8 cellular contexts compared by ENCODE assay signal in genomic region chr6:170291271-170292110, GRCh38. TPM values are rescaled to one million over a fixed set of nuclear protein-coding genes. Genes with fewer than 3 reads are reported as not detected.
DNase-seq lines count a peak whose midpoint lies in the region; ATAC-seq, FAIRE-seq and TF ChIP-seq lines count a peak whose summit lies in the region.

No MANE protein-coding gene starts in this region.

- TF ChIP-seq CTCF in coronary artery (IDR thresholded peaks at IDR 0.05) (no peak), HepG2 (CRISPR knock-in tag; IDR thresholded peaks at IDR 0.05) (no peak; the same call in 1 of the 2 replicates)

- no peak for TF ChIP-seq RAD21 in HepG2 (CRISPR knock-in tag; IDR thresholded peaks at IDR 0.05)

- peak; percentile 38 for ATAC-seq in GM18867 (IDR thresholded peaks at IDR 0.05; ENCODE audit: unreplicated experiment)
- ATAC-seq in T-helper 17 cell: peak; percentile 67
- peak; percentile 31 for ATAC-seq in HepG2
- peak; percentile 60 for ATAC-seq in stimulated activated memory B cell treated with anti-CD40 and anti-IgM and Interleukin-4, amounts not matched to agents 10 μg/mL and 1 μg/mL and 100 μg/mL, for 72 hours
- ATAC-seq in HG03571 (IDR thresholded peaks at IDR 0.05; ENCODE audit: unreplicated experiment): no peak

- intact Hi-C loops in HepG2 (cut with micrococcal nuclease; ENCODE audit: unreplicated experiment): no loop called here

- no peak for FAIRE-seq in HepG2 (lab: Jason Lieb, UNC)

- POLR2A ChIA-PET in HepG2 (lab: Yijun Ruan, JAX): interaction anchor here (0.9 kb wide), 1 partner anchor 15 kb away, joined by 3 read pairs; the partner anchor contains the start of gene FAM120B

- in situ Hi-C loops in HepG2 (cut with HindIII; ENCODE audit: extremely low pct_ligation_motif_present, low pct_unique_long_range_greater_than_20kb): no loop called here

- H3K4me2 ChIP-seq in HepG2 (ENCODE audit: low read depth, low read length): no peak overlapping the region

- peaks cover 38% of the 10 kb centered on the region for H3K4me1 Mint-ChIP-seq in T-helper 17 cell
- peaks cover 60% of the 10 kb centered on the region for H3K4me1 Mint-ChIP-seq in stimulated activated memory B cell treated with anti-CD40 and anti-IgM and Interleukin-4, amounts not matched to agents 10 μg/mL and 1 μg/mL and 100 μg/mL, for 72 hours

- peak overlapping the region; percentile 65 for H3K27ac Mint-ChIP-seq in T-helper 17 cell
- H3K27ac Mint-ChIP-seq in stimulated activated memory B cell treated with anti-CD40 and anti-IgM and Interleukin-4, amounts not matched to agents 10 μg/mL and 1 μg/mL and 100 μg/mL, for 72 hours: peak overlapping the region; percentile 15

- H2AFZ ChIP-seq in HepG2 (ENCODE audit: low read length): no peak overlapping the region

- H3K27me3 ChIP-seq in HepG2 (ENCODE audit: control insufficient read depth in 1 of 2, insufficient read depth in 2 of 2, low read length in 2 of 2): peaks cover 44 to 95% of the 10 kb centered on the region in 2 experiments

- peaks cover 57% of the 10 kb centered on the region for H3K27me3 Mint-ChIP-seq in T-helper 17 cell
- H3K27me3 Mint-ChIP-seq in stimulated activated memory B cell treated with anti-CD40 and anti-IgM and Interleukin-4, amounts not matched to agents 10 μg/mL and 1 μg/mL and 100 μg/mL, for 72 hours: peaks cover 79% of the 10 kb centered on the region

- TF ChIP-seq EP300 in HepG2 (IDR thresholded peaks at IDR 0.05; ENCODE audit: low read depth in 2 of 2, low read length in 2 of 2) (no peak), HepG2 (CRISPR knock-in tag; IDR thresholded peaks at IDR 0.05; ENCODE audit: borderline replicate concordance) (no peak)

- H3K4me3 ChIP-seq in coronary artery (peak overlapping the region; percentile 85), HepG2 (replicated peaks in 1 of 3; ENCODE audit: insufficient read depth in 1 of 3, low read depth in 2 of 3, low read length in 3 of 3) (no peak overlapping the region)

- no peaks in the 10 kb centered on the region for H3K36me3 ChIP-seq in HepG2 (replicated peaks in 1 of 2; ENCODE audit: control insufficient read depth in 1 of 2, insufficient read depth in 2 of 2, low read length in 2 of 2)

- TF ChIP-seq POLR2A in HepG2 (IDR thresholded peaks at IDR 0.05; ENCODE audit: insufficient read depth in 1 of 2, low read depth in 2 of 2, low read length in 2 of 2): no peak

- H3K27ac ChIP-seq in coronary artery (peak overlapping the region; percentile 4 to 68), HepG2 (ENCODE audit: extremely low read length, insufficient read depth, low read length) (no peak overlapping the region)

- peaks cover 37% of the 10 kb centered on the region for H3K4me1 ChIP-seq in HepG2 (ENCODE audit: insufficient read depth, low read length)

- H3K36me3 Mint-ChIP-seq in T-helper 17 cell (ENCODE audit: low read depth): peaks cover 4% of the 10 kb centered on the region
- no peaks in the 10 kb centered on the region for H3K36me3 Mint-ChIP-seq in stimulated activated memory B cell treated with anti-CD40 and anti-IgM and Interleukin-4, amounts not matched to agents 10 μg/mL and 1 μg/mL and 100 μg/mL, for 72 hours

- H4K20me1 ChIP-seq in HepG2 (ENCODE audit: insufficient read depth, low read length): peaks cover 4% of the 10 kb centered on the region; the same call in 1 of the 2 replicates

- H3K4me3 Mint-ChIP-seq in T-helper 17 cell: peak overlapping the region; percentile 97
- peak overlapping the region; percentile 85 for H3K4me3 Mint-ChIP-seq in stimulated activated memory B cell treated with anti-CD40 and anti-IgM and Interleukin-4, amounts not matched to agents 10 μg/mL and 1 μg/mL and 100 μg/mL, for 72 hours

- H3K9me3 Mint-ChIP-seq in stimulated activated memory B cell treated with anti-CD40 and anti-IgM and Interleukin-4, amounts not matched to agents 10 μg/mL and 1 μg/mL and 100 μg/mL, for 72 hours: no peaks in the 10 kb centered on the region

- H3K9ac ChIP-seq in HepG2 (ENCODE audit: insufficient read depth, low read depth, low read length): no peak overlapping the region

- WGBS in HepG2 (ENCODE audit: low lambda C conversion rate): 14% methylated on average over 31 of the region's 87 CpGs

- H3K79me2 ChIP-seq in HepG2 (ENCODE audit: insufficient read depth, low read length): no peaks in the 10 kb centered on the region

- no peaks in the 10 kb centered on the region for H3K9me3 ChIP-seq in T-helper 17 cell (ENCODE audit: control insufficient read depth, low read length, poor library complexity, severe bottlenecking)
- no peaks in the 10 kb centered on the region for H3K9me3 ChIP-seq in HepG2 (ENCODE audit: low read length)

- DNase-seq in NCI-H1092 (lab: John Stamatoyannopoulos, UW) (peak; percentile 95), T-helper 17 cell (peak in 1 of 3 donors; percentile 31), coronary artery (ENCODE audit: low spot score) (peak; percentile 78), HepG2 (ENCODE audit: low spot score) (no peak), SKM-1 treated with dmso at 0.1 percent for 144 hours (lab: John Stamatoyannopoulos, UW; ENCODE audit: unreplicated experiment) (no peak)

- no TSS peak for BruUV-seq in HepG2 (replicated peaks; lab: Mats Ljungman, UMichigan)

- CTCF ChIA-PET in HepG2 (lab: Yijun Ruan, JAX; ENCODE audit: low intra/inter-chr PET ratio, low total read pairs): no interaction called here

TF ChIP-seq in HepG2, 621 proteins besides CTCF, POLR2A, EP300 and RAD21 (continues in another document):
- TF ChIP-seq USF2 (IDR thresholded peaks at IDR 0.05; ENCODE audit: low read depth, low read length) (no peak), USF2 (CRISPR knock-in tag; IDR thresholded peaks at IDR 0.05; ENCODE audit: borderline replicate concordance) (no peak)

RNA-seq across cellular contexts. Expression of gene DLL1, which starts 0.6 kb away (rescaled TPM):
- 1 to 10 TPM; 1.3 to 2.7 TPM for total RNA-seq in T-helper 17 cell
- total RNA-seq in HepG2 (2016; rRNA removed; fragmentation: Illumina TruSeq; extraction: Trizol): not detected in 2 replicates
- not detected in 2 replicates for total RNA-seq in HepG2 (2016; cell fraction: cytosol; rRNA removed; fragmentation: Illumina TruSeq; extraction: Trizol; ENCODE audit: low read depth)
- not detected in 2 replicates for total RNA-seq in HepG2 (2016; cell fraction: insoluble cytoplasmic fraction; rRNA removed; fragmentation: Illumina TruSeq; extraction: Trizol)
- not detected in 2 replicates for total RNA-seq in HepG2 (2016; cell fraction: membrane; rRNA removed; fragmentation: Illumina TruSeq; extraction: Trizol)
- not detected in 2 replicates for total RNA-seq in HepG2 (2016; cell fraction: nucleus; rRNA removed; fragmentation: Illumina TruSeq; extraction: Trizol)
- polyA plus RNA-seq in HepG2 (2011; rRNA removed): not detected in 2 replicates
- polyA plus RNA-seq in HepG2 (2011; cell fraction: cytosol; rRNA removed): not detected in 2 replicates
- 0.10 TPM in 2 replicates for polyA plus RNA-seq in HepG2 (2011; cell fraction: nucleus; rRNA removed)
- not detected in 2 replicates for polyA plus RNA-seq in HepG2 (2012)
- not detected in 2 replicates for polyA plus RNA-seq in HepG2 (2016; cell fraction: cytosol; fragmentation: Illumina TruSeq; extraction: Trizol; ENCODE audit: low read depth)
- not detected in 2 replicates for polyA plus RNA-seq in HepG2 (2016; cell fraction: insoluble cytoplasmic fraction; fragmentation: Illumina TruSeq; extraction: Trizol; ENCODE audit: low read depth)
- polyA plus RNA-seq in HepG2 (2016; cell fraction: membrane; fragmentation: Illumina TruSeq; extraction: Trizol; ENCODE audit: low read depth): not detected in 2 replicates
- polyA plus RNA-seq in HepG2 (2016; cell fraction: nucleus; fragmentation: Illumina TruSeq; extraction: Trizol; ENCODE audit: insufficient read depth, low read depth): not detected in 2 replicates
- polyA minus RNA-seq in HepG2 (2011; rRNA and poly(A)+ RNA removed; ENCODE audit: low replicate concordance): not detected in 2 replicates
- not detected in 2 replicates for polyA minus RNA-seq in HepG2 (2011; cell fraction: cytosol; rRNA and poly(A)+ RNA removed)
- polyA minus RNA-seq in HepG2 (2011; cell fraction: nucleus; rRNA and poly(A)+ RNA removed): not detected in 2 replicates

RNA-seq across cellular contexts. Expression of gene FAM120B, which starts 15.1 kb away (rescaled TPM):
- total RNA-seq in T-helper 17 cell: 10 to 100 TPM; 25.1 to 28.1 TPM
- total RNA-seq in HepG2 (2016; rRNA removed; fragmentation: Illumina TruSeq; extraction: Trizol): 10.7 and 18.3 TPM in 2 replicates
- 14.5 and 14.8 TPM in 2 replicates for total RNA-seq in HepG2 (2016; cell fraction: cytosol; rRNA removed; fragmentation: Illumina TruSeq; extraction: Trizol; ENCODE audit: low read depth)
- total RNA-seq in HepG2 (2016; cell fraction: insoluble cytoplasmic fraction; rRNA removed; fragmentation: Illumina TruSeq; extraction: Trizol): 10.1 and 18.3 TPM in 2 replicates
- 18.9 and 22.2 TPM in 2 replicates for total RNA-seq in HepG2 (2016; cell fraction: membrane; rRNA removed; fragmentation: Illumina TruSeq; extraction: Trizol)
- total RNA-seq in HepG2 (2016; cell fraction: nucleus; rRNA removed; fragmentation: Illumina TruSeq; extraction: Trizol): 16.8 and 19.1 TPM in 2 replicates
- 9.2 and 10.8 TPM in 2 replicates for polyA plus RNA-seq in HepG2 (2011; rRNA removed)
- polyA plus RNA-seq in HepG2 (2011; cell fraction: cytosol; rRNA removed): 6.1 and 6.8 TPM in 2 replicates
- polyA plus RNA-seq in HepG2 (2011; cell fraction: nucleus; rRNA removed): 11.2 and 14.9 TPM in 2 replicates
- polyA plus RNA-seq in HepG2 (2012): 10.6 and 12.8 TPM in 2 replicates
- polyA plus RNA-seq in HepG2 (2016; cell fraction: cytosol; fragmentation: Illumina TruSeq; extraction: Trizol; ENCODE audit: low read depth): 1.4 and 1.6 TPM in 2 replicates
- polyA plus RNA-seq in HepG2 (2016; cell fraction: insoluble cytoplasmic fraction; fragmentation: Illumina TruSeq; extraction: Trizol; ENCODE audit: low read depth): 21.6 TPM in 2 replicates
- 2.6 and 3.5 TPM in 2 replicates for polyA plus RNA-seq in HepG2 (2016; cell fraction: membrane; fragmentation: Illumina TruSeq; extraction: Trizol; ENCODE audit: low read depth)
- polyA plus RNA-seq in HepG2 (2016; cell fraction: nucleus; fragmentation: Illumina TruSeq; extraction: Trizol; ENCODE audit: insufficient read depth, low read depth): 17.9 and 21.0 TPM in 2 replicates
- 18.9 and 22.3 TPM in 2 replicates for polyA minus RNA-seq in HepG2 (2011; rRNA and poly(A)+ RNA removed; ENCODE audit: low replicate concordance)
- 8.3 and 10.0 TPM in 2 replicates for polyA minus RNA-seq in HepG2 (2011; cell fraction: cytosol; rRNA and poly(A)+ RNA removed)
- 39.7 and 55.7 TPM in 2 replicates for polyA minus RNA-seq in HepG2 (2011; cell fraction: nucleus; rRNA and poly(A)+ RNA removed)

Comparison
In these comparisons a context has a peak if more than half of its experiments do, and no peak if none do; other contexts are left out.
1. DNase-seq: peak in NCI-H1092 (single experiment) and coronary artery (single experiment); none in HepG2 (single experiment) and SKM-1 treated with dmso at 0.1 percent for 144 hours (single experiment).